ENCODE assay signal across 18 cellular contexts in genomic region chr5:107680799-107681198, GRCh38. TPM values are rescaled to one million over a fixed set of nuclear protein-coding genes. Genes with fewer than 3 reads are reported as not detected.
DNase-seq lines count a peak whose midpoint lies in the region; ATAC-seq, FAIRE-seq and TF ChIP-seq lines count a peak whose summit lies in the region.
"Had no signal": no experiment of that assay in that cellular context is flagged by ENCODE, and none has a peak within 500 bp of the region (broad histone marks: within the 10 kb centered on the region; RNA-seq: fewer than 3 reads in every experiment).

No MANE protein-coding gene starts in this region.

- WGBS in liver: 71% methylated on average over 4 of the region's 4 CpGs
- 6% methylated on average over 4 of the region's 4 CpGs for WGBS in HepG2 (ENCODE audit: low lambda C conversion rate)

- no peak overlapping the region for H3K4me2 ChIP-seq in HepG2 (ENCODE audit: low read depth, low read length)

- no peaks in the 10 kb centered on the region for H4K20me1 ChIP-seq in HepG2 (ENCODE audit: insufficient read depth, low read length)

- BruUV-seq in HepG2 (replicated peaks; lab: Mats Ljungman, UMichigan): no TSS peak

- H3K4me3 ChIP-seq in liver (ENCODE audit: low read depth in 1 of 3, low read length in 3 of 3) (no peak overlapping the region), HepG2 (replicated peaks in 1 of 3; ENCODE audit: insufficient read depth in 1 of 3, low read depth in 2 of 3, low read length in 3 of 3) (no peak overlapping the region)
- H3K4me3 ChIP-seq: GM23248 had no signal

- no peak overlapping the region for H3K27ac ChIP-seq in liver (ENCODE audit: low read depth in 1 of 2, low read length in 2 of 2)
- no peak overlapping the region for H3K27ac ChIP-seq in HepG2 (ENCODE audit: extremely low read length, insufficient read depth, low read length)
- H3K27ac ChIP-seq: GM23248 had no signal

- POLR2A ChIA-PET in HepG2 (lab: Yijun Ruan, JAX): no interaction called here

- H3K4me1 ChIP-seq in liver (ENCODE audit: control insufficient read depth in 4 of 4, insufficient read depth in 4 of 4, low read length in 3 of 4) (no peaks in the 10 kb centered on the region), HepG2 (ENCODE audit: insufficient read depth, low read length) (no peaks in the 10 kb centered on the region)
- H3K4me1 ChIP-seq: Caco-2 had no signal

- no peaks in the 10 kb centered on the region for H3K9me3 ChIP-seq in liver (ENCODE audit: control insufficient read depth in 4 of 4, low read length in 3 of 4)
- H3K9me3 ChIP-seq in HepG2 (ENCODE audit: low read length): no peaks in the 10 kb centered on the region
- H3K9me3 ChIP-seq: Caco-2 had no signal

- no peaks in the 10 kb centered on the region for H3K36me3 ChIP-seq in liver (ENCODE audit: control insufficient read depth in 4 of 4, insufficient read depth in 3 of 4, low read depth in 1 of 4, low read length in 3 of 4)
- no peaks in the 10 kb centered on the region for H3K36me3 ChIP-seq in HepG2 (replicated peaks in 1 of 2; ENCODE audit: control insufficient read depth in 1 of 2, insufficient read depth in 2 of 2, low read length in 2 of 2)

- CTCF ChIA-PET in HepG2 (lab: Yijun Ruan, JAX; ENCODE audit: low intra/inter-chr PET ratio, low total read pairs): no interaction called here

- intact Hi-C loops in HepG2 (cut with micrococcal nuclease; ENCODE audit: unreplicated experiment): no loop called here

- TF ChIP-seq EP300 in HepG2 (IDR thresholded peaks at IDR 0.05; ENCODE audit: low read depth in 2 of 2, low read length in 2 of 2) (no peak), HepG2 (CRISPR knock-in tag; IDR thresholded peaks at IDR 0.05; ENCODE audit: borderline replicate concordance) (no peak)

- ATAC-seq in HepG2 (no peak), left lobe of liver (peak; percentile 59), HG02885 (IDR thresholded peaks at IDR 0.05; ENCODE audit: poor library complexity, unreplicated experiment) (no peak), GM21367 (IDR thresholded peaks at IDR 0.05; ENCODE audit: unreplicated experiment) (no peak)
- ATAC-seq: CD8-positive, alpha-beta T cell had no signal

- TF ChIP-seq POLR2A in HepG2 (IDR thresholded peaks at IDR 0.05; ENCODE audit: insufficient read depth in 1 of 2, low read depth in 2 of 2, low read length in 2 of 2): no peak

- DNase-seq in HepG2 (ENCODE audit: low spot score) (no peak), SK-N-DZ (ENCODE audit: low spot score) (peak; percentile 71), left lobe of liver (ENCODE audit: low spot score) (no peak)
- DNase-seq: C1 segment of cervical spinal cord; Caco-2; CD4-positive, CD25-positive, alpha-beta regulatory T cell; CD8-positive, alpha-beta T cell; DMS153; DND-41; GM23248; H7; HCEC 1CT had no signal

- H3K79me2 ChIP-seq in HepG2 (ENCODE audit: insufficient read depth, low read length): no peaks in the 10 kb centered on the region

- no peak for TF ChIP-seq RAD21 in liver (IDR thresholded peaks at IDR 0.05)
- no peak for TF ChIP-seq RAD21 in HepG2 (CRISPR knock-in tag; IDR thresholded peaks at IDR 0.05)

- TF ChIP-seq CTCF in liver (IDR thresholded peaks at IDR 0.05; ENCODE audit: low read depth, low read length, missing input control) (no peak), HepG2 (CRISPR knock-in tag; IDR thresholded peaks at IDR 0.05) (no peak)

- H2AFZ ChIP-seq in HepG2 (ENCODE audit: low read length): no peak overlapping the region
- H2AFZ ChIP-seq: GM23248 had no signal

- H3K9ac ChIP-seq in liver (ENCODE audit: low read depth in 1 of 2, low read length in 2 of 2) (no peak overlapping the region), HepG2 (ENCODE audit: insufficient read depth, low read depth, low read length) (no peak overlapping the region)
- H3K9ac ChIP-seq: GM23248 had no signal

- FAIRE-seq in HepG2 (lab: Jason Lieb, UNC): no peak
- FAIRE-seq: G401.6, GM12892, H1 had no signal

- H3K27me3 ChIP-seq in liver (ENCODE audit: control insufficient read depth in 4 of 4, insufficient read depth in 4 of 4, low read length in 3 of 4) (no peaks in the 10 kb centered on the region), HepG2 (ENCODE audit: control insufficient read depth in 1 of 2, insufficient read depth in 2 of 2, low read length in 2 of 2) (no peaks in the 10 kb centered on the region; a peak in 1 of 5 replicates)

- in situ Hi-C loops in HepG2 (cut with HindIII; ENCODE audit: extremely low pct_ligation_motif_present, low pct_unique_long_range_greater_than_20kb): no loop called here

TF ChIP-seq in liver, 16 proteins besides CTCF, POLR2A, EP300 and RAD21 (continues in another document):
- TF ChIP-seq RXRA (IDR thresholded peaks at IDR 0.05) (peak; percentile 23 to 60), HNF4G (IDR thresholded peaks at IDR 0.05) (no peak), ZBTB33 (IDR thresholded peaks at IDR 0.05) (no peak), FOXA2 (IDR thresholded peaks at IDR 0.05) (no peak), FOXA1 (IDR thresholded peaks at IDR 0.05) (no peak)
- TF ChIP-seq, protein P1, sequence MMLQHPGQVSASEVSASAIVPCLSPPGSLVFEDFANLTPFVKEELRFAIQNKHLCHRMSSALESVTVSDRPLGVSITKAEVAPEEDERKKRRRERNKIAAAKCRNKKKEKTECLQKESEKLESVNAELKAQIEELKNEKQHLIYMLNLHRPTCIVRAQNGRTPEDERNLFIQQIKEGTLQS (IDR thresholded peaks at IDR 0.05): no peak

TF ChIP-seq in HepG2, 621 proteins besides CTCF, POLR2A, EP300 and RAD21:
- no peak for TF ChIP-seq ZNF251 (CRISPR knock-in tag; IDR thresholded peaks at IDR 0.05)
- TF ChIP-seq DNMT3B (CRISPR knock-in tag; conservative IDR thresholded peaks at IDR 0.05): no peak
- TF ChIP-seq ZNF691 (CRISPR knock-in tag; IDR thresholded peaks at IDR 0.05; ENCODE audit: borderline replicate concordance, low read depth): no peak
- TF ChIP-seq YEATS2 (CRISPR knock-in tag; IDR thresholded peaks at IDR 0.05; ENCODE audit: borderline replicate concordance): no peak
- TF ChIP-seq MED8 (CRISPR knock-in tag; IDR thresholded peaks at IDR 0.05; ENCODE audit: insufficient replicate concordance): no peak
- TF ChIP-seq SMAD3 (CRISPR knock-in tag; IDR thresholded peaks at IDR 0.05): no peak
- no peak for TF ChIP-seq CEBPG (CRISPR knock-in tag; IDR thresholded peaks at IDR 0.05)
- no peak for TF ChIP-seq CERS6 (CRISPR knock-in tag; IDR thresholded peaks at IDR 0.05)
- no peak for TF ChIP-seq HDAC1 (CRISPR knock-in tag; IDR thresholded peaks at IDR 0.05)
- TF ChIP-seq, protein P2, sequence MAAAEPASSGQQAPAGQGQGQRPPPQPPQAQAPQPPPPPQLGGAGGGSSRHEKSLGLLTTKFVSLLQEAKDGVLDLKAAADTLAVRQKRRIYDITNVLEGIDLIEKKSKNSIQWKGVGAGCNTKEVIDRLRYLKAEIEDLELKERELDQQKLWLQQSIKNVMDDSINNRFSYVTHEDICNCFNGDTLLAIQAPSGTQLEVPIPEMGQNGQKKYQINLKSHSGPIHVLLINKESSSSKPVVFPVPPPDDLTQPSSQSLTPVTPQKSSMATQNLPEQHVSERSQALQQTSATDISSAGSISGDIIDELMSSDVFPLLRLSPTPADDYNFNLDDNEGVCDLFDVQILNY (CRISPR knock-in tag; conservative IDR thresholded peaks at IDR 0.05): no peak

RNA-seq across cellular contexts. Expression of gene EFNA5, which starts 10.1 kb away (rescaled TPM):
- under 1 TPM; 0.50 to 0.93 TPM for total RNA-seq in liver
- under 1 TPM; 0.14 to 0.58 TPM for polyA plus RNA-seq in liver
- total RNA-seq in HepG2 (2016; rRNA removed; fragmentation: Illumina TruSeq; extraction: Trizol): not detected in 2 replicates
- not detected in 2 replicates for total RNA-seq in HepG2 (2016; cell fraction: cytosol; rRNA removed; fragmentation: Illumina TruSeq; extraction: Trizol; ENCODE audit: low read depth)
- total RNA-seq in HepG2 (2016; cell fraction: insoluble cytoplasmic fraction; rRNA removed; fragmentation: Illumina TruSeq; extraction: Trizol): not detected in 2 replicates
- not detected in 2 replicates for total RNA-seq in HepG2 (2016; cell fraction: membrane; rRNA removed; fragmentation: Illumina TruSeq; extraction: Trizol)
- total RNA-seq in HepG2 (2016; cell fraction: nucleus; rRNA removed; fragmentation: Illumina TruSeq; extraction: Trizol): not detected in 2 replicates
- polyA plus RNA-seq in HepG2 (2011; rRNA removed): not detected in 2 replicates
- not detected in 2 replicates for polyA plus RNA-seq in HepG2 (2011; cell fraction: cytosol; rRNA removed)
- polyA plus RNA-seq in HepG2 (2011; cell fraction: nucleus; rRNA removed): not detected in 2 replicates
- polyA plus RNA-seq in HepG2 (2012): not detected in 2 replicates
- not detected in 2 replicates for polyA plus RNA-seq in HepG2 (2016; cell fraction: cytosol; fragmentation: Illumina TruSeq; extraction: Trizol; ENCODE audit: low read depth)
- polyA plus RNA-seq in HepG2 (2016; cell fraction: insoluble cytoplasmic fraction; fragmentation: Illumina TruSeq; extraction: Trizol; ENCODE audit: low read depth): not detected in 2 replicates
- polyA plus RNA-seq in HepG2 (2016; cell fraction: membrane; fragmentation: Illumina TruSeq; extraction: Trizol; ENCODE audit: low read depth): not detected in 2 replicates
- polyA plus RNA-seq in HepG2 (2016; cell fraction: nucleus; fragmentation: Illumina TruSeq; extraction: Trizol; ENCODE audit: insufficient read depth, low read depth): not detected in 2 replicates
- 9.8 TPM in 1 of 2 replicates, not detected in the other for polyA minus RNA-seq in HepG2 (2011; rRNA and poly(A)+ RNA removed; ENCODE audit: low replicate concordance)
- polyA minus RNA-seq in HepG2 (2011; cell fraction: cytosol; rRNA and poly(A)+ RNA removed): not detected in 2 replicates
- polyA minus RNA-seq in HepG2 (2011; cell fraction: nucleus; rRNA and poly(A)+ RNA removed): not detected in 2 replicates
- polyA plus RNA-seq in SK-N-DZ (2014; cell fraction: cytosol; rRNA removed): 8.6 and 12.1 TPM in 2 replicates
- polyA plus RNA-seq in SK-N-DZ (2014; cell fraction: nucleus; rRNA removed): 11.7 and 12.6 TPM in 2 replicates
- 0.60 TPM for total RNA-seq in left lobe of liver
- total RNA-seq: CD4-positive, CD25-positive, alpha-beta regulatory T cell; CD8-positive, alpha-beta T cell had no signal
